Comparison of ENCODE assay signal across 1 cellular context in the genomic region with DNA sequence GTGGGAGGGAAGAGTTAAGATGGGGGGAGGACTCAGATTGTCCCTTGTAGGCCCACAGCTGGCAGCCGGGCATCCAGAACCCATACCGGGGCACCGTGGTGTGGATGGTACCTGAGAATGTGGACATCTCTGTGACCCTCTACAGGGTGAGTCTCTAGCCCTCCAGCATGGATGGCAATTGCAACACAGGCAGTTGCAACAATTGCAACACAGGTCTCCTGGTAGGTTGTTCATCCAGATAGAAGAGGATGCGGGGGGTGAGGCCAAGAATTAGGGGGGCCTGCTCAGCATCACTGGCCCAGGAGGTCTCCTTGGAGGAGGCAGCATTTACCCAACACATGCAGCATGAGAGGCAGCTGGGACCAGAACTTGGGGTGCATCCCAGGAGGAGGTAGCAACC.
A peak's percentile ranks its signal among the peaks of the same experiment; 100 is the strongest.
TF ChIP-seq lines count a peak whose summit lies in the region.

No MANE protein-coding gene starts in this region.

TF ChIP-seq in IMR-90, 13 proteins besides CTCF, POLR2A, EP300 and RAD21:
- TF ChIP-seq CEBPB (IDR thresholded peaks at IDR 0.05; ENCODE audit: low read depth, low read length) (peak; percentile 59), RCOR1 (IDR thresholded peaks at IDR 0.05; ENCODE audit: insufficient replicate concordance, low read length) (no peak), SMC3 (IDR thresholded peaks at IDR 0.05; ENCODE audit: low read depth, low read length) (no peak), CHD1 (IDR thresholded peaks at IDR 0.05; ENCODE audit: low read depth, low read length) (no peak), BHLHE40 (IDR thresholded peaks at IDR 0.05; ENCODE audit: low read depth, low read length) (no peak)
TF ChIP-seq in IMR-90: peak in this region for 1.
